8 cellular contexts compared by ENCODE assay signal in the genomic region with DNA sequence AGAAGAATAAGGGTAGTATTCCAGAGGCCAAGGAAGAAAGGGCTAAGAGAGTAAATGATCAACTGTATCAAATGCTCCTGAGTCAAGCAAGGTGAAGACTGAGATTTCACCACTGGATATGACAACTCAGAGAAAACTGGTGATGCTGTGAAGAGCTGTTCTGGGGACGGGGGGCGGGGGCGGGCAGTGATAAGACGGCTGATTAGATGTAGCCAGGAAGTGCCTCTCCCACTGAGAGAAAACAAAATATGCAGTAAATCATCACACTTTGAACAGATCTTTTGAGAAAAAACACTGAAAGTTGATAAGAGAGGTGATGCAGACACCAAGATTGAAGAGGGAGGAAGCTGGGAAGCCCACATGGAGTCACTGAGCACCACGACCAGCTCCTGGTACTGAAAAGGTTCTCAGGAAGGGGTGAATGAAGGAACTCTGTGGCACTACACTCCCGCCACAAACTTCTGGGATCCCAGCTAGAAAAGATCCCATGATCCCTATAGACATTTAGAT.
"Had no signal": no experiment of that assay in that cellular context is flagged by ENCODE, and none has a peak within 500 bp of the region (broad histone marks: within the 10 kb centered on the region; RNA-seq: fewer than 3 reads in every experiment).

No MANE protein-coding gene starts in this region.

- DNase-seq: GM23248, GOT3, H7, IMR-90, KBM-7 had no signal

- H3K4me3 ChIP-seq: GM23248, HAP-1 had no signal

- H2AFZ ChIP-seq: GM23248 had no signal

- H3K9ac ChIP-seq: GM23248, KMS-11 had no signal

- H3K27ac ChIP-seq: GM23248, HL-60, KMS-11 had no signal

- H3K4me2 ChIP-seq: KMS-11 had no signal

- H3K36me3 ChIP-seq: HAP-1 had no signal

- H3K9me3 ChIP-seq: HAP-1 had no signal
